3 cellular contexts compared by ENCODE assay signal in the genomic region with DNA sequence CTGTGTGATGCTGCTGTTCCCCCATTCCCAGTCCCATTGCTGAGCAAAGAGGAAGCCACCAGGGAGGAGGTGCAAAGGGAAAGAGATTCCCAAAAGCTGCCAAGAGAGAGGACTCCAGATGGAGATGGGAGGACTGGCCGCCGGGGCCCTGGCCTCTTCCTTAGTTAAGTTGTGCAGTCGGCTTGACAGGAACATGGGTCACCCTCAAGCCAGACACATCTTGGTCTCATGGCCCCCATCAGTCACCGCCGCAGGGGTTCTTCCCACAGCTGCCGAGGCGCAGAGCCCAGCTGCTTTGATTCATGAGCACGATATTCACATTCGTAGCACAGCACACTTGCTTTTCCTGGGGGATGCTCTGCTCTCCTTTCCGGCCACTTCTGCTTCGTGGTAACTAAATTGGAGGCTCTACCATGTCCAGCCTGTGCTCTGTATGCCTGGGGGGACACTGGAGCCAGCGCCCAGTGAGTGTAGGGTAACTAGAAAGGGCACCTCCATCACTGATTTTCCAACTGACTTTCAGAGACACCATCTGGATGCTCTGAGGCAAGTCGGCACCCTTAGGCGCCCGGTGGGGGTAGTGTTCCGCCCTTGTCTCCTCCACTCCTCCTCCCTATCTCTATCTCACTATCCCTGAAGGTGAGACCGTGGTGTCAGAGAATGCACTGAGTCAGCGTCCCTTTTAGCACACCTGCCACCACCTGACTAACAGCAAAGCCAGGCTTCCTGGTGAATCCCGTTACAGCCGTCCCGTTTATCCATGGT.
TF ChIP-seq lines count a peak whose summit lies in the region.

No MANE protein-coding gene starts in this region.

TF ChIP-seq in H1, 55 proteins besides CTCF, POLR2A, EP300 and RAD21:
- TF ChIP-seq SP1 (IDR thresholded peaks at IDR 0.05; ENCODE audit: low read depth, low read length) (no peak), CBX5 (IDR thresholded peaks at IDR 0.05; ENCODE audit: low read depth, low read length) (no peak), ASH2L (IDR thresholded peaks at IDR 0.05; ENCODE audit: low read length) (no peak), SRF (IDR thresholded peaks at IDR 0.05; ENCODE audit: low read depth, low read length) (no peak), TCF12 (IDR thresholded peaks at IDR 0.05; ENCODE audit: low read depth, low read length) (no peak), TEAD4 (IDR thresholded peaks at IDR 0.05; ENCODE audit: low read depth, low read length) (no peak), BCL11A (IDR thresholded peaks at IDR 0.05; ENCODE audit: low read depth in 2 of 2, low read length in 2 of 2) (no peak), HDAC2 (IDR thresholded peaks at IDR 0.05; ENCODE audit: borderline replicate concordance in 1 of 2, low read depth in 2 of 2, low read length in 2 of 2) (no peak), TBP (IDR thresholded peaks at IDR 0.05; ENCODE audit: low read depth, low read length) (no peak), SIX5 (IDR thresholded peaks at IDR 0.05; ENCODE audit: low read depth, low read length) (no peak)

TF ChIP-seq in HEK293T, 16 proteins besides CTCF, POLR2A, EP300 and RAD21:
- TF ChIP-seq L3MBTL2 (conservative IDR thresholded peaks at IDR 0.05) (no peak), SUZ12 (IDR thresholded peaks at IDR 0.05) (no peak), ARNT (IDR thresholded peaks at IDR 0.05) (no peak), FOXA1 (IDR thresholded peaks at IDR 0.05) (no peak), NFRKB (IDR thresholded peaks at IDR 0.05) (no peak), CTBP1 (IDR thresholded peaks at IDR 0.05; ENCODE audit: borderline replicate concordance) (no peak), BHLHE40 (IDR thresholded peaks at IDR 0.05; ENCODE audit: borderline replicate concordance) (no peak)

TF ChIP-seq in WTC11, 78 proteins besides CTCF, POLR2A, EP300 and RAD21:
- TF ChIP-seq ZNF423 (CRISPR knock-in tag; IDR thresholded peaks at IDR 0.05) (no peak), CREM (CRISPR knock-in tag; IDR thresholded peaks at IDR 0.05) (no peak), CREB1 (CRISPR knock-in tag; IDR thresholded peaks at IDR 0.05) (no peak), ZNF138 (CRISPR knock-in tag; conservative IDR thresholded peaks at IDR 0.05) (no peak), GABPB1 (CRISPR knock-in tag; IDR thresholded peaks at IDR 0.05) (no peak), SMAD4 (CRISPR knock-in tag; IDR thresholded peaks at IDR 0.05) (no peak), JUN (CRISPR knock-in tag; IDR thresholded peaks at IDR 0.05) (no peak), RORB (CRISPR knock-in tag; IDR thresholded peaks at IDR 0.05) (no peak), MXD4 (CRISPR knock-in tag; IDR thresholded peaks at IDR 0.05; ENCODE audit: borderline replicate concordance) (no peak), FOXK1 (CRISPR knock-in tag; IDR thresholded peaks at IDR 0.05) (no peak), ESRRA (CRISPR knock-in tag; IDR thresholded peaks at IDR 0.05; ENCODE audit: borderline replicate concordance) (no peak), NR1H2 (CRISPR knock-in tag; IDR thresholded peaks at IDR 0.05) (no peak), ZNF317 (CRISPR knock-in tag; IDR thresholded peaks at IDR 0.05; ENCODE audit: borderline replicate concordance, low read depth) (no peak)
- TF ChIP-seq, protein P1, sequence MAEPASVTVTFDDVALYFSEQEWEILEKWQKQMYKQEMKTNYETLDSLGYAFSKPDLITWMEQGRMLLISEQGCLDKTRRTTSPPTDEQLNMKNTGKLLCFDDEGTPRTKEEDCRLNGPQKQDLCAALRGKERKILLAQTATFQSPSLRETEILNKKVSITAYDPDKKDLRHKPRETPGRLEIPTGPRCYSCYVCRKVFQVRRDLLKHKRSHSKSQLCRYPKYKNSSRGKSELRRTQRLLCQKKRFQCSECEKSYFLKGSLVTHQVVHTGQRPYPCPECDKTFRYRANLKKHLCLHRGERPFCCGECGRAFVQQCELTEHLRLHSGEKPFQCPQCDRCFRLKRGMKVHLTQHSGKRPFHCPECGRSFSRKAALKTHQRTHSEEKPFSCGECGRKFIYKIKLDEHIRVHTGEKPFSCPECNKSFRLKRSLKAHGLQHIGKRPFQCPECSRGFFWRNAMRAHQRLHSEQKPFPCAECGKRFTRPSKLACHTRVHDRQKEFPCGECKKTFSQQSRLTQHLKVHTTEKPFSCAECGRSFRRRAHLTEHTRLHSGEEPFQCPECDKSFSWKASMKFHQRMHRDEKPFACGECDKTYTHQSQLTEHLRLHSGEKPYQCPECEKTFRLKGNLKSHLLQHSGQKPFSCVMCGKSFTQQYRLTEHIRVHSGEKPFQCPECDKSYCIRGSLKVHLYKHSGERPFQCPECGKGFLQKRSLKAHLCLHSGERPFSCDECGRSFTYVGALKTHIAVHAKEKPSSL (CRISPR knock-in tag; conservative IDR thresholded peaks at IDR 0.05): no peak
- TF ChIP-seq, protein P2, sequence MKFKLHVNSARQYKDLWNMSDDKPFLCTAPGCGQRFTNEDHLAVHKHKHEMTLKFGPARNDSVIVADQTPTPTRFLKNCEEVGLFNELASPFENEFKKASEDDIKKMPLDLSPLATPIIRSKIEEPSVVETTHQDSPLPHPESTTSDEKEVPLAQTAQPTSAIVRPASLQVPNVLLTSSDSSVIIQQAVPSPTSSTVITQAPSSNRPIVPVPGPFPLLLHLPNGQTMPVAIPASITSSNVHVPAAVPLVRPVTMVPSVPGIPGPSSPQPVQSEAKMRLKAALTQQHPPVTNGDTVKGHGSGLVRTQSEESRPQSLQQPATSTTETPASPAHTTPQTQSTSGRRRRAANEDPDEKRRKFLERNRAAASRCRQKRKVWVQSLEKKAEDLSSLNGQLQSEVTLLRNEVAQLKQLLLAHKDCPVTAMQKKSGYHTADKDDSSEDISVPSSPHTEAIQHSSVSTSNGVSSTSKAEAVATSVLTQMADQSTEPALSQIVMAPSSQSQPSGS (CRISPR knock-in tag; IDR thresholded peaks at IDR 0.05; ENCODE audit: borderline replicate concordance, low read depth): no peak
